ENCODE assay signal across 15 cellular contexts in genomic region chr11:8327761-8328192, GRCh38.
A peak's percentile ranks its signal among the peaks of the same experiment; 100 is the strongest.
DNase-seq lines count a peak whose midpoint lies in the region; ATAC-seq and TF ChIP-seq lines count a peak whose summit lies in the region.
"Had no signal": no experiment of that assay in that cellular context is flagged by ENCODE, and none has a peak within 500 bp of the region (broad histone marks: within the 10 kb centered on the region; RNA-seq: fewer than 3 reads in every experiment).

No MANE protein-coding gene starts in this region.

- intact Hi-C loops in ascending aorta (cut with DNase I) = no loop called here

- no peak for TF ChIP-seq CTCF in omental fat pad (IDR thresholded peaks at IDR 0.05)
- no peak for TF ChIP-seq CTCF in ascending aorta (IDR thresholded peaks at IDR 0.05)

- H3K9me3 ChIP-seq in ascending aorta = no peaks in the 10 kb centered on the region
- H3K9me3 ChIP-seq: BLaER1, colonic mucosa, heart right ventricle, upper lobe of right lung had no signal

- H3K27ac ChIP-seq in ascending aorta = no peak overlapping the region
- H3K27ac ChIP-seq: BLaER1, colonic mucosa, heart right ventricle, upper lobe of right lung had no signal

- no peak overlapping the region for H3K4me3 ChIP-seq in ascending aorta
- H3K4me3 ChIP-seq: BLaER1, colonic mucosa, heart right ventricle, upper lobe of right lung had no signal

- H3K27me3 ChIP-seq in ascending aorta = no peaks in the 10 kb centered on the region
- H3K27me3 ChIP-seq: BLaER1, colonic mucosa, upper lobe of right lung had no signal

- no peaks in the 10 kb centered on the region for H3K4me1 ChIP-seq in ascending aorta
- H3K4me1 ChIP-seq: colonic mucosa had no signal

- ATAC-seq in GM19324 (IDR thresholded peaks at IDR 0.05; ENCODE audit: low FRiP score, unreplicated experiment) = peak; percentile 51
- peak; percentile 80 for ATAC-seq in HG02870 (IDR thresholded peaks at IDR 0.05; ENCODE audit: unreplicated experiment)
- ATAC-seq in omental fat pad (ENCODE audit: low FRiP score) = no peak

- peak; percentile 37 for DNase-seq in Daoy (ENCODE audit: low read depth)
- DNase-seq in NCI-H82 (lab: John Stamatoyannopoulos, UW) = peak; percentile 71
- DNase-seq in EL = no peak
- DNase-seq in omental fat pad (ENCODE audit: low spot score) = no peak
- DNase-seq in SKM-1 treated with dmso at 0.1 percent for 144 hours (lab: John Stamatoyannopoulos, UW; ENCODE audit: unreplicated experiment) = no peak
- no peak for DNase-seq in ascending aorta (ENCODE audit: low spot score in 2 of 2)
- DNase-seq: colonic mucosa; heart right ventricle; naive B cell; NCI-H1436 treated with DMSO at 0.1 percent for 48 hours; stimulated activated CD4-positive, alpha-beta T cell treated with anti-CD3 and anti-CD28 coated beads, Interleukin-4, amount 100 ng/mL, for 1 hour had no signal

- no peaks in the 10 kb centered on the region for H3K36me3 ChIP-seq in ascending aorta
- H3K36me3 ChIP-seq: BLaER1, colonic mucosa, heart right ventricle, upper lobe of right lung had no signal

Comparison
In these comparisons a context has a peak if more than half of its experiments do, and no peak if none do; other contexts are left out.
1. DNase-seq: peak in Daoy (single experiment) and NCI-H82 (single experiment); none in EL (single experiment), omental fat pad (single experiment), SKM-1 treated with dmso at 0.1 percent for 144 hours (single experiment) and ascending aorta (0 of 2).